ENCODE assay signal across 12 cellular contexts in genomic region chrX:110000854-110001701, GRCh38. TPM values are rescaled to one million over a fixed set of nuclear protein-coding genes. Genes with fewer than 3 reads are reported as not detected.
A peak's percentile ranks its signal among the peaks of the same experiment; 100 is the strongest.
DNase-seq lines count a peak whose midpoint lies in the region; TF ChIP-seq lines count a peak whose summit lies in the region.
"Had no signal": no experiment of that assay in that cellular context is flagged by ENCODE, and none has a peak within 500 bp of the region (broad histone marks: within the 10 kb centered on the region; RNA-seq: fewer than 3 reads in every experiment).

No MANE protein-coding gene starts in this region.

- peak overlapping the region; percentile 91 for H3K4me3 Mint-ChIP-seq in Calu3 (ENCODE audit: low read depth, unreplicated experiment)
- H3K4me3 Mint-ChIP-seq in dendritic cell treated with granulocyte-macrophage colony-stimulating factor and Interleukin-4, amounts not matched to agents 40 ng/mL and 50 ng/mL, for 4 days, result no peak overlapping the region

- 67 to 96% (median 92%) methylated on average over 16 of the region's 16 CpGs for whole genome bisulfite sequencing in spleen, 5 donors

- no peak overlapping the region for H2AFZ ChIP-seq in Karpas-422 (ENCODE audit: low read length)

- H3K27ac Mint-ChIP-seq in Calu3 (ENCODE audit: unreplicated experiment), result no peak overlapping the region
- peak overlapping the region; percentile 94 for H3K27ac Mint-ChIP-seq in dendritic cell treated with granulocyte-macrophage colony-stimulating factor and Interleukin-4, amounts not matched to agents 40 ng/mL and 50 ng/mL, for 4 days

- no peak for TF ChIP-seq POLR2A in spleen (IDR thresholded peaks at IDR 0.05)

- intact Hi-C loops in Calu3 (cut with micrococcal nuclease; ENCODE audit: unreplicated experiment) (no loop called here), spleen (cut with DNase I; ENCODE audit: low total_unique reads) (no loop called here)
- intact Hi-C loops in dendritic cell treated with granulocyte-macrophage colony-stimulating factor and Interleukin-4, amounts not matched to agents 40 ng/mL and 50 ng/mL, for 4 days (cut with micrococcal nuclease), result loop anchor here (5.0 kb wide), 1 partner anchor 86 kb away; no protein-coding TSS in a partner anchor

- H3K4me3 ChIP-seq in Karpas-422 (ENCODE audit: low read length), result no peak overlapping the region
- H3K4me3 ChIP-seq in neutrophil (ENCODE audit: low read depth in 1 of 2, low read length in 1 of 2), result no peak overlapping the region
- no peak overlapping the region for H3K4me3 ChIP-seq in spleen

- H3K9me2 ChIP-seq in Karpas-422 (replicated peaks; ENCODE audit: insufficient read depth, low read length), result no peaks in the 10 kb centered on the region

- H4K20me1 ChIP-seq in Karpas-422 (ENCODE audit: insufficient read depth, low read depth, low read length), result no peaks in the 10 kb centered on the region

- H3K36me3 Mint-ChIP-seq in Calu3 (ENCODE audit: insufficient read depth, unreplicated experiment), result peaks cover 29% of the 10 kb centered on the region
- peaks cover 13% of the 10 kb centered on the region for H3K36me3 Mint-ChIP-seq in dendritic cell treated with granulocyte-macrophage colony-stimulating factor and Interleukin-4, amounts not matched to agents 40 ng/mL and 50 ng/mL, for 4 days (ENCODE audit: low read depth)

- H3K36me3 ChIP-seq in Karpas-422 (ENCODE audit: insufficient read depth, low read length) (no peaks in the 10 kb centered on the region), neutrophil (no peaks in the 10 kb centered on the region), spleen (no peaks in the 10 kb centered on the region)
- H3K36me3 ChIP-seq: BLaER1 treated with 17β-estradiol and CSF1 and Interleukin-3, amounts not matched to agents 10 nM and 100 nM; SJSA1; thoracic aorta had no signal

- no peaks in the 10 kb centered on the region for H3K9me3 Mint-ChIP-seq in Calu3 (ENCODE audit: low read depth, unreplicated experiment)
- H3K9me3 Mint-ChIP-seq in dendritic cell treated with granulocyte-macrophage colony-stimulating factor and Interleukin-4, amounts not matched to agents 40 ng/mL and 50 ng/mL, for 4 days, result no peaks in the 10 kb centered on the region
- H3K9me3 Mint-ChIP-seq: activated naive CD8-positive, alpha-beta T cell treated with anti-CD3 and anti-CD28 coated beads, Interleukin-2, amount 10 ng/mL, durations not matched to agents 7 days and 5 days had no signal

- CTCF ChIA-PET in Calu3 (lab: Charles Lee), result no interaction called here

- H3K27me3 Mint-ChIP-seq in Calu3 (ENCODE audit: unreplicated experiment), result peaks cover 24% of the 10 kb centered on the region
- no peaks in the 10 kb centered on the region for H3K27me3 Mint-ChIP-seq in dendritic cell treated with granulocyte-macrophage colony-stimulating factor and Interleukin-4, amounts not matched to agents 40 ng/mL and 50 ng/mL, for 4 days
- H3K27me3 Mint-ChIP-seq: activated naive CD8-positive, alpha-beta T cell treated with anti-CD3 and anti-CD28 coated beads, Interleukin-2, amount 10 ng/mL, durations not matched to agents 7 days and 5 days had no signal

- H3K27me3 ChIP-seq in Karpas-422 (ENCODE audit: low read length) (no peaks in the 10 kb centered on the region), neutrophil (no peaks in the 10 kb centered on the region), spleen (replicated peaks in 1 of 7) (no peaks in the 10 kb centered on the region)
- H3K27me3 ChIP-seq: SJSA1 had no signal

- H3K27ac ChIP-seq in Karpas-422 (ENCODE audit: low read length) (no peak overlapping the region), neutrophil (peak overlapping the region; percentile 98), spleen (peak overlapping the region in 2 of 8 donors; percentile 96)
- H3K27ac ChIP-seq: SJSA1 had no signal

- no TSS peak for BruUV-seq in Calu3 (replicated peaks; lab: Mats Ljungman, UMichigan)

- DNase-seq in Calu3, result no peak
- DNase-seq in Karpas-422, result peak; percentile 35
- DNase-seq in NCI-H1048 (lab: John Stamatoyannopoulos, UW), result no peak
- no peak for DNase-seq in activated CD8-positive, alpha-beta memory T cell treated with anti-CD3 and anti-CD28 coated beads for 24 hours
- DNase-seq in spleen, result no peak
- DNase-seq: activated naive CD8-positive, alpha-beta T cell treated with anti-CD3 and anti-CD28 coated beads, Interleukin-2, amount 10 ng/mL, durations not matched to agents 7 days and 5 days; islet precursor cell had no signal

- TF ChIP-seq CTCF in Calu3 (IDR thresholded peaks at IDR 0.05; ENCODE audit: unreplicated experiment), result no peak
- TF ChIP-seq CTCF in neutrophil (IDR thresholded peaks at IDR 0.05), result no peak
- no peak for TF ChIP-seq CTCF in spleen (IDR thresholded peaks at IDR 0.05 in 8 of 11, conservative IDR thresholded peaks at IDR 0.05 in 3 of 11)

- H3K9me3 ChIP-seq in Karpas-422 (ENCODE audit: low read length) (no peaks in the 10 kb centered on the region), neutrophil (no peaks in the 10 kb centered on the region), spleen (no peaks in the 10 kb centered on the region)
- H3K9me3 ChIP-seq: SJSA1, thoracic aorta had no signal

- peaks cover 27% of the 10 kb centered on the region for H3K4me1 Mint-ChIP-seq in Calu3 (ENCODE audit: low read depth, unreplicated experiment)
- peaks cover 39% of the 10 kb centered on the region for H3K4me1 Mint-ChIP-seq in dendritic cell treated with granulocyte-macrophage colony-stimulating factor and Interleukin-4, amounts not matched to agents 40 ng/mL and 50 ng/mL, for 4 days (ENCODE audit: low read depth)

- H3K4me1 ChIP-seq in Karpas-422 (ENCODE audit: low read length) (peaks cover 31% of the 10 kb centered on the region), neutrophil (ENCODE audit: control insufficient read depth in 1 of 2, insufficient read depth in 1 of 2, low read depth in 1 of 2, low read length in 1 of 2) (peaks cover 24 to 31% of the 10 kb centered on the region in 2 experiments), spleen (peaks cover 5 to 35% (median 15%) of the 10 kb centered on the region in 6 donors)

- H3K79me2 ChIP-seq in Karpas-422 (ENCODE audit: low read length), result peaks cover 28% of the 10 kb centered on the region

- no peak overlapping the region for H3K9ac ChIP-seq in Karpas-422 (ENCODE audit: low read length)

- H3K4me2 ChIP-seq in Karpas-422 (ENCODE audit: low read depth, low read length, poor library complexity, severe bottlenecking), result no peak overlapping the region

RNA-seq across cellular contexts. Expression of gene TMEM164, which starts 1.8 kb away (rescaled TPM):
- total RNA-seq in Calu3 (2022), result 32.6 and 39.5 TPM in 2 replicates
- 14.1 and 16.2 TPM in 2 replicates for total RNA-seq in Karpas-422 (2014; rRNA removed; shearing (Covaris generic); ENCODE audit: low replicate concordance)
- total RNA-seq in spleen, result 10 to 100 TPM; 18.7 to 29.7 (median 24.8) TPM
- polyA plus RNA-seq in spleen, result 1 to 10 TPM; 3.9 to 7.5 (median 4.0) TPM
